8 cellular contexts compared by ENCODE assay signal in genomic region chr16:81003610-81004460, GRCh38. TPM values are rescaled to one million over a fixed set of nuclear protein-coding genes. Genes with fewer than 3 reads are reported as not detected.
DNase-seq lines count a peak whose midpoint lies in the region; ATAC-seq lines count a peak whose summit lies in the region.

No MANE protein-coding gene starts in this region.

- POLR2A ChIA-PET in activated CD4-positive, alpha-beta T cell treated with anti-CD3 and anti-CD28 coated beads, Interleukin-2, amount 10 ng/mL, durations not matched to agents 7 days and 5 days (lab: Charles Lee): no interaction called here
- POLR2A ChIA-PET in activated CD8-positive, alpha-beta T cell treated with anti-CD3 and anti-CD28 coated beads, Interleukin-2, amount 10 ng/mL, durations not matched to agents 7 days and 5 days (lab: Charles Lee): interaction anchor here (0.9 kb wide), 1 partner anchor 73 kb away, joined by 3 read pairs; the partner anchor contains the start of gene C16orf46

- no peak for DNase-seq in activated CD4-positive, alpha-beta T cell treated with anti-CD3 and anti-CD28 coated beads, Interleukin-2, amount 10 ng/mL, durations not matched to agents 7 days and 5 days
- DNase-seq in activated CD4-positive, alpha-beta T cell treated with anti-CD3 and anti-CD28 coated beads for 4 hours: no peak
- no peak for DNase-seq in activated CD8-positive, alpha-beta T cell treated with anti-CD3 and anti-CD28 coated beads, Interleukin-2, amount 10 ng/mL, durations not matched to agents 7 days and 5 days
- DNase-seq in immature natural killer cell (peak in 1 of 3 donors; percentile 23), stromal cell of bone marrow (ENCODE audit: low read depth) (peak; percentile 36), AG20443 (ENCODE audit: low spot score) (no peak), A172 (ENCODE audit: low spot score) (no peak), NOMO-1 treated with DMSO at 0.1 percent for 48 hours (lab: John Stamatoyannopoulos, UW; ENCODE audit: unreplicated experiment) (no peak)

- CTCF ChIA-PET in activated CD4-positive, alpha-beta T cell treated with anti-CD3 and anti-CD28 coated beads, Interleukin-2, amount 10 ng/mL, durations not matched to agents 7 days and 5 days (lab: Charles Lee): interaction anchor here (0.8 to 2.3 kb wide), 8 partner anchors 11 to 423 kb away, joined by 3 to 11 read pairs (median 4); partner anchors contain the start of genes ATMIN and C16orf46
- CTCF ChIA-PET in activated CD8-positive, alpha-beta T cell treated with anti-CD3 and anti-CD28 coated beads, Interleukin-2, amount 10 ng/mL, durations not matched to agents 7 days and 5 days (lab: Charles Lee): interaction anchor here (0.6 to 5.4 kb wide), 24 partner anchors 10 to 734 kb away, joined by 3 to 54 read pairs (median 4); partner anchors contain the start of genes ATMIN, C16orf46 and GAN

- H3K4me3 Mint-ChIP-seq in activated CD4-positive, alpha-beta T cell treated with anti-CD3 and anti-CD28 coated beads, Interleukin-2, amount 10 ng/mL, durations not matched to agents 7 days and 5 days: peak overlapping the region; percentile 89
- H3K4me3 Mint-ChIP-seq in activated CD8-positive, alpha-beta T cell treated with anti-CD3 and anti-CD28 coated beads, Interleukin-2, amount 10 ng/mL, durations not matched to agents 7 days and 5 days: peak overlapping the region; percentile 87
- H3K4me3 Mint-ChIP-seq in immature natural killer cell: peak overlapping the region; percentile 76 to 100 (median 83)

- H3K4me1 Mint-ChIP-seq in activated CD4-positive, alpha-beta T cell treated with anti-CD3 and anti-CD28 coated beads, Interleukin-2, amount 10 ng/mL, durations not matched to agents 7 days and 5 days: peaks cover 66% of the 10 kb centered on the region
- H3K4me1 Mint-ChIP-seq in activated CD8-positive, alpha-beta T cell treated with anti-CD3 and anti-CD28 coated beads, Interleukin-2, amount 10 ng/mL, durations not matched to agents 7 days and 5 days (ENCODE audit: low read depth): peaks cover 47% of the 10 kb centered on the region
- H3K4me1 Mint-ChIP-seq in immature natural killer cell: peaks cover 55 to 56% of the 10 kb centered on the region in 2 donors

- no peak for ATAC-seq in activated CD8-positive, alpha-beta T cell treated with anti-CD3 and anti-CD28 coated beads, Interleukin-2, amount 10 ng/mL, durations not matched to agents 7 days and 5 days

- no peaks in the 10 kb centered on the region for H3K27me3 Mint-ChIP-seq in activated CD4-positive, alpha-beta T cell treated with anti-CD3 and anti-CD28 coated beads, Interleukin-2, amount 10 ng/mL, durations not matched to agents 7 days and 5 days
- no peaks in the 10 kb centered on the region for H3K27me3 Mint-ChIP-seq in activated CD8-positive, alpha-beta T cell treated with anti-CD3 and anti-CD28 coated beads, Interleukin-2, amount 10 ng/mL, durations not matched to agents 7 days and 5 days (ENCODE audit: low read depth)
- H3K27me3 Mint-ChIP-seq in immature natural killer cell (ENCODE audit: low read depth in 3 of 3): peaks cover 16 to 30% (median 22%) of the 10 kb centered on the region in 3 donors

- H3K27ac Mint-ChIP-seq in activated CD4-positive, alpha-beta T cell treated with anti-CD3 and anti-CD28 coated beads, Interleukin-2, amount 10 ng/mL, durations not matched to agents 7 days and 5 days: peak overlapping the region; percentile 96
- H3K27ac Mint-ChIP-seq in activated CD8-positive, alpha-beta T cell treated with anti-CD3 and anti-CD28 coated beads, Interleukin-2, amount 10 ng/mL, durations not matched to agents 7 days and 5 days: peak overlapping the region; percentile 89
- H3K27ac Mint-ChIP-seq in immature natural killer cell: peak overlapping the region; percentile 1 to 100 (median 90)

- H3K9me3 Mint-ChIP-seq in activated CD4-positive, alpha-beta T cell treated with anti-CD3 and anti-CD28 coated beads, Interleukin-2, amount 10 ng/mL, durations not matched to agents 7 days and 5 days: no peaks in the 10 kb centered on the region
- no peaks in the 10 kb centered on the region for H3K9me3 Mint-ChIP-seq in activated CD8-positive, alpha-beta T cell treated with anti-CD3 and anti-CD28 coated beads, Interleukin-2, amount 10 ng/mL, durations not matched to agents 7 days and 5 days (ENCODE audit: insufficient read depth)
- H3K9me3 Mint-ChIP-seq in immature natural killer cell: no peaks in the 10 kb centered on the region

- peaks cover 27% of the 10 kb centered on the region for H3K36me3 Mint-ChIP-seq in activated CD4-positive, alpha-beta T cell treated with anti-CD3 and anti-CD28 coated beads, Interleukin-2, amount 10 ng/mL, durations not matched to agents 7 days and 5 days (ENCODE audit: low read depth)
- peaks cover 37% of the 10 kb centered on the region for H3K36me3 Mint-ChIP-seq in activated CD8-positive, alpha-beta T cell treated with anti-CD3 and anti-CD28 coated beads, Interleukin-2, amount 10 ng/mL, durations not matched to agents 7 days and 5 days (ENCODE audit: low read depth)
- H3K36me3 Mint-ChIP-seq in immature natural killer cell: no peaks in the 10 kb centered on the region

RNA-seq across cellular contexts. Expression of gene CMC2, which starts 2.9 kb away (rescaled TPM):
- total RNA-seq in activated CD4-positive, alpha-beta T cell treated with anti-CD3 and anti-CD28 coated beads, Interleukin-2, amount 10 ng/mL, durations not matched to agents 7 days and 5 days: 10 to 100 TPM; 90.3 to 99.7 TPM
- 100 to 1,000 TPM in 1 of 2 experiments, 10 to 100 TPM in 1; 95.9 to 108 TPM for total RNA-seq in activated CD8-positive, alpha-beta T cell treated with anti-CD3 and anti-CD28 coated beads, Interleukin-2, amount 10 ng/mL, durations not matched to agents 7 days and 5 days
- 100 to 1,000 TPM in 2 of 3 donors, 10 to 100 TPM in 1; 89.9 to 132 (median 113) TPM for polyA plus RNA-seq in immature natural killer cell
- total RNA-seq in A172 (2014; rRNA removed; shearing (Covaris generic)): 197 and 288 TPM in 2 replicates

RNA-seq across cellular contexts. Expression of gene CENPN, which starts 3.2 kb away (rescaled TPM):
- total RNA-seq in activated CD4-positive, alpha-beta T cell treated with anti-CD3 and anti-CD28 coated beads, Interleukin-2, amount 10 ng/mL, durations not matched to agents 7 days and 5 days: 10 to 100 TPM; 53.7 to 55.3 TPM
- 10 to 100 TPM; 65.2 to 67.2 TPM for total RNA-seq in activated CD8-positive, alpha-beta T cell treated with anti-CD3 and anti-CD28 coated beads, Interleukin-2, amount 10 ng/mL, durations not matched to agents 7 days and 5 days
- polyA plus RNA-seq in immature natural killer cell: 10 to 100 TPM in 1 of 3 donors, 1 to 10 TPM in 2; 4.5 to 11.6 (median 7.8) TPM
- total RNA-seq in A172 (2014; rRNA removed; shearing (Covaris generic)): 123 and 128 TPM in 2 replicates

RNA-seq across cellular contexts. Expression of gene ATMIN, which starts 31.8 kb away (rescaled TPM):
- 10 to 100 TPM; 28.3 to 37.0 TPM for total RNA-seq in activated CD4-positive, alpha-beta T cell treated with anti-CD3 and anti-CD28 coated beads, Interleukin-2, amount 10 ng/mL, durations not matched to agents 7 days and 5 days
- 10 to 100 TPM; 23.3 to 27.0 TPM for total RNA-seq in activated CD8-positive, alpha-beta T cell treated with anti-CD3 and anti-CD28 coated beads, Interleukin-2, amount 10 ng/mL, durations not matched to agents 7 days and 5 days
- polyA plus RNA-seq in immature natural killer cell: 10 to 100 TPM; 25.4 to 51.0 (median 26.4) TPM
- 59.9 and 62.1 TPM in 2 replicates for total RNA-seq in A172 (2014; rRNA removed; shearing (Covaris generic))
